ENCODE assay signal across 18 cellular contexts in genomic region chr9:90927496-90927895, GRCh38.
"Had no signal": no experiment of that assay in that cellular context is flagged by ENCODE, and none has a peak within 500 bp of the region (broad histone marks: within the 10 kb centered on the region; RNA-seq: fewer than 3 reads in every experiment).

No MANE protein-coding gene starts in this region.

- H3K9me3 ChIP-seq: esophagus squamous epithelium, spleen, stomach, uterus had no signal

- ATAC-seq: natural killer cell; sciatic nerve; stimulated activated naive B cell treated with anti-CD40 and anti-IgM and Interleukin-4, amounts not matched to agents 10 μg/mL and 1 μg/mL and 100 μg/mL, for 72 hours had no signal

- H3K36me3 ChIP-seq: esophagus squamous epithelium, spleen, stomach, uterus had no signal

- H3K27ac ChIP-seq: dorsolateral prefrontal cortex, esophagus squamous epithelium, spleen, stomach, uterus had no signal

- H3K4me1 Mint-ChIP-seq: natural killer cell, neural crest cell had no signal

- H3K27me3 ChIP-seq: esophagus squamous epithelium, uterus had no signal

- H3K27me3 Mint-ChIP-seq: type B pancreatic cell had no signal

- H3K27ac Mint-ChIP-seq: natural killer cell; stimulated activated naive B cell treated with anti-CD40 and anti-IgM and Interleukin-4, amounts not matched to agents 10 μg/mL and 1 μg/mL and 100 μg/mL, for 72 hours; type B pancreatic cell had no signal

- DNase-seq: cortex of kidney; dorsolateral prefrontal cortex; effector CD8-positive, alpha-beta T cell; esophagus squamous epithelium; foreskin fibroblast; kidney glomerular epithelial cell; natural killer cell; posterior cingulate gyrus; spleen; stimulated activated CD4-positive, alpha-beta T cell treated with anti-CD3 and anti-CD28 coated beads, Interleukin-15, amount 100 ng/mL, for 24 hours; stimulated activated CD4-positive, alpha-beta T cell treated with anti-CD3 and anti-CD28 coated beads, Interleukin-1b, Interleukin-23, amount 100 ng/mL, for 48 hours; stimulated activated CD4-positive, alpha-beta T cell treated with anti-CD3 and anti-CD28 coated beads, Interleukin-4, amount 100 ng/mL, for 24 hours; stimulated activated naive B cell treated with anti-CD40 and anti-IgM and Interleukin-4, amounts not matched to agents 10 μg/mL and 1 μg/mL and 100 μg/mL, for 72 hours; stomach; uterus had no signal

- H3K9me3 Mint-ChIP-seq: natural killer cell; neural crest cell; stimulated activated naive B cell treated with anti-CD40 and anti-IgM and Interleukin-4, amounts not matched to agents 10 μg/mL and 1 μg/mL and 100 μg/mL, for 72 hours had no signal

- H3K4me3 Mint-ChIP-seq: natural killer cell; neural crest cell; stimulated activated naive B cell treated with anti-CD40 and anti-IgM and Interleukin-4, amounts not matched to agents 10 μg/mL and 1 μg/mL and 100 μg/mL, for 72 hours; type B pancreatic cell had no signal

- H3K36me3 Mint-ChIP-seq: natural killer cell, type B pancreatic cell had no signal

- H3K4me3 ChIP-seq: dorsolateral prefrontal cortex, esophagus squamous epithelium, spleen, stomach, uterus had no signal

- H3K4me1 ChIP-seq: stomach, uterus had no signal
